12 cellular contexts compared by ENCODE assay signal in genomic region chr17:38815576-38816193, GRCh38. TPM values are rescaled to one million over a fixed set of nuclear protein-coding genes. Genes with fewer than 3 reads are reported as not detected.
DNase-seq lines count a peak whose midpoint lies in the region; ATAC-seq and TF ChIP-seq lines count a peak whose summit lies in the region.
"Had no signal": no experiment of that assay in that cellular context is flagged by ENCODE, and none has a peak within 500 bp of the region (broad histone marks: within the 10 kb centered on the region; RNA-seq: fewer than 3 reads in every experiment).

No MANE protein-coding gene starts in this region.

- intact Hi-C loops in activated CD4-positive, alpha-beta T cell treated with anti-CD3 and anti-CD28 coated beads, Interleukin-2, amount 10 ng/mL, durations not matched to agents 24 days and 14 days (cut with micrococcal nuclease): no loop called here
- intact Hi-C loops in PC-3 (cut with micrococcal nuclease): no loop called here
- intact Hi-C loops in transverse colon (cut with DNase I; ENCODE audit: low total_unique reads): no loop called here

- H3K27ac ChIP-seq in PC-3 (ENCODE audit: low read length) (no peak overlapping the region), transverse colon (no peak overlapping the region)
- H3K27ac ChIP-seq: hepatocyte had no signal

- POLR2A ChIA-PET in PC-3 (lab: Charles Lee; ENCODE audit: unreplicated experiment): no interaction called here

- H3K9me3 ChIP-seq in PC-3 (ENCODE audit: low read length) (no peaks in the 10 kb centered on the region), transverse colon (no peaks in the 10 kb centered on the region)
- H3K9me3 ChIP-seq: HAP-1 had no signal

- H2AFZ ChIP-seq in PC-3 (ENCODE audit: low read length): no peak overlapping the region
- H2AFZ ChIP-seq: hepatocyte had no signal

- no peak overlapping the region for H3K4me2 ChIP-seq in PC-3 (ENCODE audit: low read length)
- H3K4me2 ChIP-seq: hepatocyte had no signal

- CTCF ChIA-PET in PC-3 (lab: Charles Lee): no interaction called here

- TF ChIP-seq EP300 in transverse colon (IDR thresholded peaks at IDR 0.05; ENCODE audit: low read depth): no peak

- no peak overlapping the region for H3K4me3 ChIP-seq in PC-3 (ENCODE audit: low read length)
- H3K4me3 ChIP-seq in retinal pigment epithelial cell (ENCODE audit: low read length): no peak overlapping the region
- no peak overlapping the region for H3K4me3 ChIP-seq in transverse colon
- H3K4me3 ChIP-seq: HAP-1, hepatocyte had no signal

- H3K36me3 ChIP-seq in PC-3 (ENCODE audit: low read depth, low read length) (peaks cover 7% of the 10 kb centered on the region), transverse colon (peaks cover 0 to 65% (median 22%) of the 10 kb centered on the region in 4 donors)

- H3K9me3 Mint-ChIP-seq in activated CD4-positive, alpha-beta T cell treated with anti-CD3 and anti-CD28 coated beads, Interleukin-2, amount 10 ng/mL, durations not matched to agents 24 days and 14 days: no peaks in the 10 kb centered on the region
- H3K9me3 Mint-ChIP-seq in effector memory CD8-positive, alpha-beta T cell: no peaks in the 10 kb centered on the region

- H3K4me1 Mint-ChIP-seq in activated CD4-positive, alpha-beta T cell treated with anti-CD3 and anti-CD28 coated beads, Interleukin-2, amount 10 ng/mL, durations not matched to agents 24 days and 14 days: peaks cover 9% of the 10 kb centered on the region
- peaks cover 3 to 12% of the 10 kb centered on the region in 2 donors for H3K4me1 Mint-ChIP-seq in effector memory CD8-positive, alpha-beta T cell (ENCODE audit: low read depth in 2 of 2)

- H3K36me3 Mint-ChIP-seq in activated CD4-positive, alpha-beta T cell treated with anti-CD3 and anti-CD28 coated beads, Interleukin-2, amount 10 ng/mL, durations not matched to agents 24 days and 14 days (ENCODE audit: low read depth): peaks cover 37% of the 10 kb centered on the region
- peaks cover 80% of the 10 kb centered on the region for H3K36me3 Mint-ChIP-seq in effector memory CD8-positive, alpha-beta T cell (ENCODE audit: insufficient read depth)

- no peaks in the 10 kb centered on the region for H3K9me2 ChIP-seq in PC-3 (replicated peaks; ENCODE audit: low read length)

- no peaks in the 10 kb centered on the region for H3K27me3 Mint-ChIP-seq in activated CD4-positive, alpha-beta T cell treated with anti-CD3 and anti-CD28 coated beads, Interleukin-2, amount 10 ng/mL, durations not matched to agents 24 days and 14 days
- no peaks in the 10 kb centered on the region for H3K27me3 Mint-ChIP-seq in effector memory CD8-positive, alpha-beta T cell

- no peak for TF ChIP-seq POLR2A in transverse colon (IDR thresholded peaks at IDR 0.05)

- ATAC-seq in PC-3: no peak
- peak; percentile 79 for ATAC-seq in effector memory CD8-positive, alpha-beta T cell (replicated peaks)

- no peaks in the 10 kb centered on the region for H4K20me1 ChIP-seq in PC-3 (ENCODE audit: low read length)

- peak; percentile 68 for DNase-seq in activated CD4-positive, alpha-beta T cell treated with anti-CD3 and anti-CD28 coated beads, Interleukin-2, amount 10 ng/mL, durations not matched to agents 24 days and 14 days
- DNase-seq in activated CD4-positive, alpha-beta T cell treated with anti-CD3 and anti-CD28 coated beads for 1 hour: no peak
- peak; percentile 11 for DNase-seq in PC-3
- DNase-seq in effector memory CD8-positive, alpha-beta T cell: no peak
- no peak for DNase-seq in retinal pigment epithelial cell (ENCODE audit: low read depth)
- no peak for DNase-seq in NCI-H2196 treated with DMSO at 0.1 percent for 48 hours (lab: John Stamatoyannopoulos, UW; ENCODE audit: unreplicated experiment)
- DNase-seq in transverse colon: no peak
- DNase-seq in NCI-H187 (lab: John Stamatoyannopoulos, UW): no peak
- DNase-seq: activated CD8-positive, alpha-beta memory T cell treated with anti-CD3 and anti-CD28 coated beads, Interleukin-2, amount 50 U/mL, for 4 hours; NCI-H2107 had no signal

- H3K27me3 ChIP-seq in PC-3 (ENCODE audit: low read length): no peaks in the 10 kb centered on the region
- no peaks in the 10 kb centered on the region for H3K27me3 ChIP-seq in transverse colon
- H3K27me3 ChIP-seq: hepatocyte had no signal

- no peaks in the 10 kb centered on the region for H3K79me2 ChIP-seq in PC-3 (ENCODE audit: low read length)

- 73 to 79% methylated on average over 8 of the region's 8 CpGs for WGBS in transverse colon (ENCODE audit: low coverage in 1 of 2), 2 donors

- H3K4me3 Mint-ChIP-seq in activated CD4-positive, alpha-beta T cell treated with anti-CD3 and anti-CD28 coated beads, Interleukin-2, amount 10 ng/mL, durations not matched to agents 24 days and 14 days: no peak overlapping the region
- no peak overlapping the region for H3K4me3 Mint-ChIP-seq in effector memory CD8-positive, alpha-beta T cell

- no peaks in the 10 kb centered on the region for H3K4me1 ChIP-seq in PC-3 (ENCODE audit: insufficient read depth, low read length)
- H3K4me1 ChIP-seq in transverse colon: no peaks in the 10 kb centered on the region
- H3K4me1 ChIP-seq: HAP-1 had no signal

- peak; percentile 45 for TF ChIP-seq CTCF in PC-3 (conservative IDR thresholded peaks at IDR 0.05; ENCODE audit: low read depth, low read length)
- peak; percentile 41 for TF ChIP-seq CTCF in retinal pigment epithelial cell (conservative IDR thresholded peaks at IDR 0.05; ENCODE audit: low read depth, low read length)
- no peak for TF ChIP-seq CTCF in transverse colon (IDR thresholded peaks at IDR 0.05)

- in situ Hi-C loops in transverse colon (cut with MboI; ENCODE audit: low pct_ligation_motif_present in 1 of 4, low pct_unique_long_range_greater_than_20kb in 1 of 4, low sequenced_read_pairs in 3 of 4): no loop called here

- peak overlapping the region; percentile 5 for H3K27ac Mint-ChIP-seq in activated CD4-positive, alpha-beta T cell treated with anti-CD3 and anti-CD28 coated beads, Interleukin-2, amount 10 ng/mL, durations not matched to agents 24 days and 14 days
- H3K27ac Mint-ChIP-seq in effector memory CD8-positive, alpha-beta T cell: peak overlapping the region; percentile 26 to 60

- no peaks in the 10 kb centered on the region for H3F3A ChIP-seq in PC-3 (ENCODE audit: low read length, unreplicated experiment)

- no TSS peak for BruUV-seq in PC-3 (replicated peaks; lab: Mats Ljungman, UMichigan)

- no peak overlapping the region for H3K9ac ChIP-seq in PC-3 (ENCODE audit: low read length)

RNA-seq across cellular contexts. Expression of gene CWC25, which starts 9.4 kb away (rescaled TPM):
- total RNA-seq in activated CD4-positive, alpha-beta T cell treated with anti-CD3 and anti-CD28 coated beads, Interleukin-2, amount 10 ng/mL, durations not matched to agents 24 days and 14 days: 32.1 and 32.4 TPM in 2 replicates
- 11.8 and 15.0 TPM in 2 replicates for total RNA-seq in PC-3 (2014; rRNA removed)
- 10 to 100 TPM; 22.1 to 97.3 (median 37.5) TPM for total RNA-seq in transverse colon

RNA-seq across cellular contexts. Expression of gene PIP4K2B, which starts 16.3 kb away (rescaled TPM):
- total RNA-seq in activated CD4-positive, alpha-beta T cell treated with anti-CD3 and anti-CD28 coated beads, Interleukin-2, amount 10 ng/mL, durations not matched to agents 24 days and 14 days: 42.8 and 44.3 TPM in 2 replicates
- total RNA-seq in PC-3 (2014; rRNA removed) (25.5 and 43.7 TPM in 2 replicates), transverse colon (10 to 100 TPM; 15.3 to 63.5 (median 23.5) TPM)

RNA-seq across cellular contexts. Expression of gene RPL23, which starts 37.8 kb away (rescaled TPM):
- 1,994 and 2,005 TPM in 2 replicates for total RNA-seq in activated CD4-positive, alpha-beta T cell treated with anti-CD3 and anti-CD28 coated beads, Interleukin-2, amount 10 ng/mL, durations not matched to agents 24 days and 14 days
- 807 and 1,110 TPM in 2 replicates for total RNA-seq in PC-3 (2014; rRNA removed)
- 1,000 to 10,000 TPM in 1 of 4 donors, 100 to 1,000 TPM in 3; 386 to 1,109 (median 710) TPM for total RNA-seq in transverse colon

RNA-seq across cellular contexts. Expression of gene LASP1, which starts 54.2 kb away (rescaled TPM):
- total RNA-seq in activated CD4-positive, alpha-beta T cell treated with anti-CD3 and anti-CD28 coated beads, Interleukin-2, amount 10 ng/mL, durations not matched to agents 24 days and 14 days: 130 and 131 TPM in 2 replicates
- total RNA-seq in PC-3 (2014; rRNA removed): 106 and 120 TPM in 2 replicates
- 100 to 1,000 TPM; 117 to 553 (median 307) TPM for total RNA-seq in transverse colon

Comparison
In these comparisons a context has a peak if more than half of its experiments do, and no peak if none do; other contexts are left out.
1. DNase-seq: peak in activated CD4-positive, alpha-beta T cell treated with anti-CD3 and anti-CD28 coated beads, Interleukin-2, amount 10 ng/mL, durations not matched to agents 24 days and 14 days (single experiment) and PC-3 (single experiment); none in activated CD4-positive, alpha-beta T cell treated with anti-CD3 and anti-CD28 coated beads for 1 hour (single experiment), effector memory CD8-positive, alpha-beta T cell (0 of 3), retinal pigment epithelial cell (single experiment), NCI-H2196 treated with DMSO at 0.1 percent for 48 hours (single experiment), transverse colon (single experiment) and NCI-H187 (0 of 2).
2. CTCF ChIP-seq: peak in PC-3 (single experiment) and retinal pigment epithelial cell (single experiment); none in transverse colon (0 of 5).